ENCODE assay signal across 19 cellular contexts in the genomic region with DNA sequence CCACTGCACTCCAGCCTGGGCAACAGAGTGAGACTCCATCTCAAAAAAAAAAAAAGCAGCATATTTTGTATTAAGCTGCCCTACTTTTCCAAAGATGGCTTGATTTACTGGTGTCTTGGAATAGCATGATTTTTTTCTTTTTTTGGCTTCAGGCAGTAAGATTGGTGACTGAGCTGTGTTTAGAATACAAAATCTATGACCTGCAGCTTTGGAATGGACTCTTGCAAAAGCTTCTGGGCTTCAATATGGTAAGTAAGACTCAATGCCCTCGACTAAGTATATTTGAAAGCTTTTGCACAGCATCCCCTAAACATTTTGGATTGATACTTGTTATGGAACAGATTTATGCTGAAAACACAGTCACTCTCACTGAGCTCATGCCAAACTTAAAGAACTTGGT.
"Had no signal": no experiment of that assay in that cellular context is flagged by ENCODE, and none has a peak within 500 bp of the region (broad histone marks: within the 10 kb centered on the region; RNA-seq: fewer than 3 reads in every experiment).

No MANE protein-coding gene starts in this region.

- H3K9me3 Mint-ChIP-seq: activated T-helper 17 cell treated with anti-CD3 and anti-CD28 coated beads, Interleukin-2, amount 50 U/mL, for 72 hours; brain; immature natural killer cell; naive thymus-derived CD8-positive, alpha-beta T cell; stimulated activated memory B cell treated with anti-CD40 and anti-IgM and Interleukin-4, amounts not matched to agents 10 μg/mL and 1 μg/mL and 100 μg/mL, for 72 hours had no signal

- H3K27me3 ChIP-seq: neutrophil had no signal

- H3K4me3 ChIP-seq: mucosa of descending colon, smooth muscle cell had no signal

- H3K9me3 ChIP-seq: mucosa of descending colon, neutrophil, SK-N-SH had no signal

- H3K4me3 Mint-ChIP-seq: activated CD8-positive, alpha-beta T cell treated with anti-CD3 and anti-CD28 coated beads, Interleukin-2, amount 10 ng/mL, durations not matched to agents 7 days and 5 days; activated T-helper 17 cell treated with anti-CD3 and anti-CD28 coated beads, Interleukin-2, amount 50 U/mL, for 72 hours; brain; immature natural killer cell; naive thymus-derived CD8-positive, alpha-beta T cell; stimulated activated memory B cell treated with anti-CD40 and anti-IgM and Interleukin-4, amounts not matched to agents 10 μg/mL and 1 μg/mL and 100 μg/mL, for 72 hours had no signal

- H3K4me1 Mint-ChIP-seq: activated T-helper 17 cell treated with anti-CD3 and anti-CD28 coated beads, Interleukin-2, amount 50 U/mL, for 72 hours; brain; immature natural killer cell; naive thymus-derived CD8-positive, alpha-beta T cell had no signal

- H3K4me2 ChIP-seq: SK-N-SH, smooth muscle cell had no signal

- H3K27me3 Mint-ChIP-seq: activated T-helper 17 cell treated with anti-CD3 and anti-CD28 coated beads, Interleukin-2, amount 50 U/mL, for 72 hours; brain; naive thymus-derived CD8-positive, alpha-beta T cell; stimulated activated memory B cell treated with anti-CD40 and anti-IgM and Interleukin-4, amounts not matched to agents 10 μg/mL and 1 μg/mL and 100 μg/mL, for 72 hours had no signal

- H3K27ac Mint-ChIP-seq: activated CD8-positive, alpha-beta T cell treated with anti-CD3 and anti-CD28 coated beads, Interleukin-2, amount 10 ng/mL, durations not matched to agents 7 days and 5 days; activated T-helper 17 cell treated with anti-CD3 and anti-CD28 coated beads, Interleukin-2, amount 50 U/mL, for 72 hours; immature natural killer cell; stimulated activated memory B cell treated with anti-CD40 and anti-IgM and Interleukin-4, amounts not matched to agents 10 μg/mL and 1 μg/mL and 100 μg/mL, for 72 hours had no signal

- DNase-seq: activated CD8-positive, alpha-beta memory T cell treated with anti-CD3 and anti-CD28 coated beads, Interleukin-2, amount 50 U/mL, for 48 hours; activated CD8-positive, alpha-beta T cell treated with anti-CD3 and anti-CD28 coated beads, Interleukin-2, amount 10 ng/mL, durations not matched to agents 7 days and 5 days; activated naive CD4-positive, alpha-beta T cell treated with anti-CD3 and anti-CD28 coated beads, Interleukin-2, amount 50 U/mL, for 16 hours; amniotic stem cell; hippocampal formation; immature natural killer cell; mammary epithelial cell; mucosa of descending colon; naive thymus-derived CD8-positive, alpha-beta T cell; right cardiac atrium; SK-N-SH; T-helper 1 cell; trophoblast cell had no signal

- H3K9ac ChIP-seq: SK-N-SH had no signal

- H3K27ac ChIP-seq: neutrophil, VCaP had no signal

- ATAC-seq: activated CD8-positive, alpha-beta T cell treated with anti-CD3 and anti-CD28 coated beads, Interleukin-2, amount 10 ng/mL, durations not matched to agents 7 days and 5 days; activated T-helper 17 cell treated with anti-CD3 and anti-CD28 coated beads, Interleukin-2, amount 50 U/mL, for 72 hours; mucosa of descending colon; naive thymus-derived CD8-positive, alpha-beta T cell; right cardiac atrium; stimulated activated memory B cell treated with anti-CD40 and anti-IgM and Interleukin-4, amounts not matched to agents 10 μg/mL and 1 μg/mL and 100 μg/mL, for 72 hours had no signal
